In the genomic region with DNA sequence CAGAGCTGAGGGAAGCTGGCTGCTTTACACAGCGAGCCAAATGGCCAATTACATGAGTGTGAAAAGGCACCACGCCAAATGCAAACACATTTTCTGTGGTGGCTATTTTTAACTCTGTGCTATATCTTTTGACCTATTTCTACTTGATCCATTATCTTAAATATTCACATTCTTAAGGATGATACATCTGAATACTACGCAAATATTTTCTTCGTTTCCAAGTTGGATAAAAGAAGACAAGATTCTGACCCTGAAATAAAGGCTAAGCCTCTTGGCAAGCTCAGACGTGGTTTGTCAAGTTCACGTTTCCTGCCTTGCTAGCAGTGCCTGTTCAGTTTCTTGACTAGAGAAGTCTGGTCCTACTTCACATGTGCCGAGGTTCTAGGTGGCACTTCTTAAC, we compare ENCODE assay signal across 19 cellular contexts.
DNase-seq lines count a peak whose midpoint lies in the region; ATAC-seq and TF ChIP-seq lines count a peak whose summit lies in the region.
"Had no signal": no experiment of that assay in that cellular context is flagged by ENCODE, and none has a peak within 500 bp of the region (broad histone marks: within the 10 kb centered on the region; RNA-seq: fewer than 3 reads in every experiment).

No MANE protein-coding gene starts in this region.

- H3K36me3 ChIP-seq in left ventricle myocardium inferior, result no peaks in the 10 kb centered on the region
- no peaks in the 10 kb centered on the region for H3K36me3 ChIP-seq in gastroesophageal sphincter
- no peaks in the 10 kb centered on the region for H3K36me3 ChIP-seq in testis (ENCODE audit: low read depth, missing control alignments)
- H3K36me3 ChIP-seq: cardiac muscle cell, stomach, uterus had no signal

- no peak for TF ChIP-seq CTCF in left ventricle myocardium inferior (IDR thresholded peaks at IDR 0.05; ENCODE audit: borderline replicate concordance)
- no peak for TF ChIP-seq CTCF in gastroesophageal sphincter (IDR thresholded peaks at IDR 0.05)
- TF ChIP-seq CTCF in testis (IDR thresholded peaks at IDR 0.05), result no peak

- intact Hi-C loops in left ventricle myocardium inferior (cut with micrococcal nuclease) (no loop called here), left ventricle myocardium superior (cut with micrococcal nuclease) (no loop called here), testis (cut with DNase I; ENCODE audit: low total_unique reads) (no loop called here)

- H3K9me3 ChIP-seq in left ventricle myocardium inferior (replicated peaks) (no peaks in the 10 kb centered on the region), gastroesophageal sphincter (no peaks in the 10 kb centered on the region), testis (no peaks in the 10 kb centered on the region)
- H3K9me3 ChIP-seq: stomach, uterus had no signal

- no peak for DNase-seq in left ventricle myocardium inferior
- DNase-seq in left ventricle myocardium superior, result no peak
- DNase-seq in amniotic epithelial cell (ENCODE audit: low read depth), result peak; percentile 81
- peak; percentile 51 for DNase-seq in testis
- no peak for DNase-seq in NCI-H524 treated with DMSO at 0.1 percent for 48 hours (lab: John Stamatoyannopoulos, UW)
- no peak for DNase-seq in DMS79 (lab: John Stamatoyannopoulos, UW)
- DNase-seq: activated CD4-positive, alpha-beta T cell treated with anti-CD3 and anti-CD28 coated beads, Interleukin-2, amount 50 U/mL, for 1 hour; activated naive CD4-positive, alpha-beta T cell treated with anti-CD3 and anti-CD28 coated beads, Interleukin-2, amount 10 ng/mL, durations not matched to agents 7 days and 5 days; effector CD8-positive, alpha-beta T cell; mammary epithelial cell; natural killer cell; NCI-H748 treated with DMSO at 0.1 percent for 48 hours; stimulated activated CD4-positive, alpha-beta T cell treated with anti-CD3 and anti-CD28 coated beads, Interleukin-15, amount 100 ng/mL, for 24 hours; stomach; uterus had no signal

- no peak for TF ChIP-seq POLR2A in gastroesophageal sphincter (IDR thresholded peaks at IDR 0.05)
- TF ChIP-seq POLR2A in testis (IDR thresholded peaks at IDR 0.05), result no peak

- no peak overlapping the region for H3K4me3 ChIP-seq in left ventricle myocardium inferior
- H3K4me3 ChIP-seq in gastroesophageal sphincter, result no peak overlapping the region
- no peak overlapping the region for H3K4me3 ChIP-seq in testis
- H3K4me3 ChIP-seq: cardiac muscle cell, stomach, uterus had no signal

- ATAC-seq in left ventricle myocardium superior (no peak), gastroesophageal sphincter (no peak), HG02938 (IDR thresholded peaks at IDR 0.05; ENCODE audit: unreplicated experiment) (no peak)
- ATAC-seq: natural killer cell, Panc1 had no signal

- 9 to 16% methylated on average over 6 to 7 of the region's 7 CpGs for WGBS in gastroesophageal sphincter (ENCODE audit: low coverage in 1 of 2), 2 donors
- 16 to 27% methylated on average over 7 of the region's 7 CpGs for WGBS in testis, 2 donors

- H3K4me1 ChIP-seq in left ventricle myocardium inferior (no peaks in the 10 kb centered on the region), gastroesophageal sphincter (peaks cover 0 to 20% (median 0%) of the 10 kb centered on the region in 3 donors), testis (peaks cover 37% of the 10 kb centered on the region)
- H3K4me1 ChIP-seq: uterus had no signal

- H3K27me3 ChIP-seq in left ventricle myocardium inferior (ENCODE audit: low read depth) (no peaks in the 10 kb centered on the region), gastroesophageal sphincter (no peaks in the 10 kb centered on the region), testis (no peaks in the 10 kb centered on the region)
- H3K27me3 ChIP-seq: cardiac muscle cell, stomach, uterus had no signal

- TF ChIP-seq EP300 in gastroesophageal sphincter (IDR thresholded peaks at IDR 0.05), result no peak

- H3K27ac ChIP-seq in left ventricle myocardium inferior (replicated peaks) (peak overlapping the region; percentile 49), gastroesophageal sphincter (peak overlapping the region; percentile 22 to 59 (median 32)), testis (peak overlapping the region; percentile 66 to 78)
- H3K27ac ChIP-seq: cardiac muscle cell, stomach, uterus had no signal

Comparison
In these comparisons a context has a peak if more than half of its experiments do, and no peak if none do; other contexts are left out.
1. DNase-seq: peak in amniotic epithelial cell (single experiment) and testis (single experiment); none in left ventricle myocardium inferior (single experiment), left ventricle myocardium superior (single experiment), NCI-H524 treated with DMSO at 0.1 percent for 48 hours (single experiment) and DMS79 (single experiment).
2. Peak in every context shown above with its lines, with median percentiles within 50 percentile points of each other: H3K27ac ChIP-seq.